Comparison of ENCODE assay signal across 8 cellular contexts in the genomic region with DNA sequence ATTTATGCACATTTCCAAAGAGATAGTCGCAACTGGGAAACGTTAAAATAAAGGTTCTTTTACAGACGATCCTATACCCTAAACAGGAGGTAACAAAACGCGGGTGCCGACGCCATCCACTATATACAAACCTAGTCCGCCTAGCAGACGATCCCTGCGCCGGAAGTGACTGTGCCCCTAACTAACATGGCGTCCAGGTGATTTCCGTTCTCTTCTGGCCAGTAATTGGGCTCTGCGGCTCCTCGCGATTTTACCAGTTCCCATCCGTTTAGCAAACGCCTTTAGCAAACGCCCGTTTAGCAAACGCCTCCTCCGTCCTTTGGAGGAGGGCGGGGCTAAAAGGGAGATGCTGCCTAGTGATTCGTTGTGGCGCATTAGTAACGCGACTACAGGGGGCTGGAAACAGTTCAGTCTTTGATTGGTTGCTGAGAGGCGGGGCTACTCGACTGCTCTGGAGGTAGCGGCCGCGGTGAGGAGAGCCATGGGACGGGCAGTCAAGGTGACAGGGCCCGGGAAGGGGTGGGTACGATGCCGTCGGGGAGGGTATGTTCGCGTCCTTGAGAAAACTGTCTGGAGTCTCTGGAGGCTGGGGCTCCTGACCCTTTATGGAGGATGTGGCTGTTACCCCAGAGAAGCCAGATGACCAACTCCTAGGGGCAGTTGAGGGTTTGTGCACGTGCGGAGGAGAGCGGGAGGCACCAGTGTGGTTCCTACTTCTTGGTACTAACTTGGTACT. TPM values are rescaled to one million over a fixed set of nuclear protein-coding genes. Genes with fewer than 3 reads are reported as not detected.
DNase-seq lines count a peak whose midpoint lies in the region; ATAC-seq, FAIRE-seq and TF ChIP-seq lines count a peak whose summit lies in the region.

A gene (plus strand): TSS at position 405 of the 736 bp plus-strand sequence. CDS start 77 bp downstream, at position 482.

- TF ChIP-seq POLR2A in GM15510 (IDR thresholded peaks at IDR 0.05; ENCODE audit: borderline replicate concordance, extremely low read depth, insufficient read length) (peak; percentile 80), prostate gland (IDR thresholded peaks at IDR 0.05) (peak; percentile 72)

- no peaks in the 10 kb centered on the region for H3K4me1 ChIP-seq in prostate gland (replicated peaks)

- peaks cover 35% of the 10 kb centered on the region for H3K4me1 Mint-ChIP-seq in T-helper 17 cell

- TF ChIP-seq CTCF in prostate gland (IDR thresholded peaks at IDR 0.05), result peak in 2 of 4 experiments; percentile 20 to 24

- H3K9me3 ChIP-seq in T-helper 17 cell (ENCODE audit: control insufficient read depth, low read length, poor library complexity, severe bottlenecking) (no peaks in the 10 kb centered on the region), prostate gland (no peaks in the 10 kb centered on the region)

- intact Hi-C loops in left ventricle myocardium superior (cut with micrococcal nuclease), result loop anchor here (10.0 kb wide), 1 partner anchor 244 kb away; no protein-coding TSS in a partner anchor
- intact Hi-C loops in prostate gland (cut with DNase I), result no loop called here

- peak within 1 kb of the TSS; percentile 98 for H3K27ac Mint-ChIP-seq in T-helper 17 cell

- FAIRE-seq in urothelium cell line (lab: Jason Lieb, UNC), result peak; percentile 67

- H3K4me3 ChIP-seq in prostate gland, result peak within 1 kb of the TSS; percentile 44 to 48

- ATAC-seq in HG02885 (IDR thresholded peaks at IDR 0.05; ENCODE audit: poor library complexity, unreplicated experiment), result peak; percentile 96
- ATAC-seq in T-helper 17 cell, result peak; percentile 94
- ATAC-seq in left ventricle myocardium superior, result peak; percentile 99

- H3K27me3 Mint-ChIP-seq in T-helper 17 cell, result no peaks in the 10 kb centered on the region

- H3K36me3 ChIP-seq in prostate gland, result no peaks in the 10 kb centered on the region

- H3K27ac ChIP-seq in angular gyrus (ENCODE audit: low read depth, low read length) (peak within 1 kb of the TSS; percentile 87), prostate gland (peak within 1 kb of the TSS; percentile 79 to 81)

- DNase-seq in NCI-H1694 treated with DMSO at 0.1 percent for 48 hours (lab: John Stamatoyannopoulos, UW) (peak; percentile 98), T-helper 17 cell (peak; percentile 80 to 93 (median 88)), left ventricle myocardium superior (peak; percentile 94), prostate gland (ENCODE audit: low spot score) (peak; percentile 98), urothelium cell line (ENCODE audit: low spot score) (peak; percentile 94)

- peak within 1 kb of the TSS; percentile 98 for H3K4me3 Mint-ChIP-seq in T-helper 17 cell

- H3K27me3 ChIP-seq in prostate gland (replicated peaks; ENCODE audit: insufficient read depth), result no peaks in the 10 kb centered on the region

- no peaks in the 10 kb centered on the region for H3K36me3 Mint-ChIP-seq in T-helper 17 cell (ENCODE audit: low read depth)

- WGBS in prostate gland, result under 1% methylated on average over 42 of the region's 42 CpGs

RNA-seq across cellular contexts. Expression of the gene that starts here (rescaled TPM):
- total RNA-seq in T-helper 17 cell (1 to 10 TPM; 8.1 to 9.7 TPM), left ventricle myocardium superior (34.9 TPM), prostate gland (1 to 10 TPM; 6.3 to 7.6 TPM)

Comparison
In these comparisons a context has a peak if more than half of its experiments do, and no peak if none do; other contexts are left out.
1. Peak in every context shown above with its lines: DNase-seq, ATAC-seq, H3K4me3 ChIP-seq and H3K27ac ChIP-seq.